9 cellular contexts compared by ENCODE assay signal in the genomic region with DNA sequence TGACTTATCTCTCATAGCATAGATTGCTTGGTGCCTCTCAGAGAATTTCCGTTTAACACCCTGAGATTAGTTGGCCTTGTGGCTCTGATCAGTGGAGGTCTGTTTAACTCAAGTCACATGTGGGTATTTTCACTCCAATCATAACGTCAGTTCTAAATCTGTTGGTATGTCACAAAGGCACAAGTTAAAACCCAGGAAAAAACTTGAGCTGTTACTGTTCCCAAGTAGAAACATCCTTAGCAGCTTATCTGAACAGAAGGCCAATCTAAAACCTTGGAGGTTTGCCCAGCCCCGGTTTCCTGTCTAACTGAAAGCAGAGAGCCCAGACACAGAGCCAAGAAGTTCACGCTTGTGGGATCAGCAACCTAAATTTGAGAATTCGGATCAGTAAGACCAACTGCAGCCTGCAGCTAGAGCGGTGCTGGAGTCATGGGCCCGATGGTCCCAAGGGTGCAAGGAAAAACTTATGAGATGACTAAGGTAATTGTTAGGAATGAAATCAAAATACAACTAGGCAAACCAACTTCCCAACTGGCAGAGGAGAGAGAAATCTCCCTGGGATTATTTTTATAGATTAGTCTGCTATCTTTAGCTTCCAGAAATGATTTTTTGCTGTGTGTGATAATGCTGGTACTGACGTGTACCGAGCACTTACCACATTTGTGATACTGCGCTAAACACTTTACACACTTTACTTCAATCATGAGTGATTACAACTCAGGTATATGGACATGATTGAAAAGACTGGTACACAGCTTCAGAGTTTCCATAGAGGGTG.
DNase-seq lines count a peak whose midpoint lies in the region; ATAC-seq, FAIRE-seq and TF ChIP-seq lines count a peak whose summit lies in the region.
"Had no signal": no experiment of that assay in that cellular context is flagged by ENCODE, and none has a peak within 500 bp of the region (broad histone marks: within the 10 kb centered on the region; RNA-seq: fewer than 3 reads in every experiment).

No MANE protein-coding gene starts in this region.

- peaks cover 2% of the 10 kb centered on the region for H3K27me3 Mint-ChIP-seq in progenitor cell of endocrine pancreas

- no peaks in the 10 kb centered on the region for H3K36me3 Mint-ChIP-seq in progenitor cell of endocrine pancreas (ENCODE audit: insufficient read depth)

- H3K27me3 ChIP-seq in body of pancreas: no peaks in the 10 kb centered on the region
- H3K27me3 ChIP-seq in thoracic aorta (replicated peaks; ENCODE audit: insufficient read depth): no peaks in the 10 kb centered on the region
- H3K27me3 ChIP-seq: neutrophil had no signal

- no peaks in the 10 kb centered on the region for H3K36me3 ChIP-seq in body of pancreas (replicated peaks in 1 of 2; ENCODE audit: insufficient read depth in 1 of 2, low read depth in 2 of 2)
- no peaks in the 10 kb centered on the region for H3K36me3 ChIP-seq in kidney (ENCODE audit: control insufficient read depth in 1 of 2, insufficient read depth in 2 of 2, low read length in 2 of 2)
- no peaks in the 10 kb centered on the region for H3K36me3 ChIP-seq in thoracic aorta
- H3K36me3 ChIP-seq: neutrophil had no signal

- H3K4me3 Mint-ChIP-seq in progenitor cell of endocrine pancreas (ENCODE audit: low read depth): no peak overlapping the region

- intact Hi-C loops in body of pancreas (cut with DNase I): no loop called here
- intact Hi-C loops in kidney (cut with DNase I): no loop called here

- peak overlapping the region in 1 of 2 donors; percentile 53 for H3K9ac ChIP-seq in kidney (ENCODE audit: low read length in 2 of 2)

- H3K9me3 Mint-ChIP-seq in progenitor cell of endocrine pancreas (ENCODE audit: low read depth): peaks cover 9% of the 10 kb centered on the region

- H3K27ac ChIP-seq in body of pancreas (peak overlapping the region; percentile 46 to 83 (median 81)), kidney (ENCODE audit: low read depth in 2 of 2, low read length in 2 of 2) (peak overlapping the region; percentile 60 to 76), thoracic aorta (peak overlapping the region; percentile 72 to 90)
- H3K27ac ChIP-seq: neutrophil had no signal

- H3K4me3 ChIP-seq in body of pancreas (no peak overlapping the region), kidney (ENCODE audit: low read length in 2 of 2) (no peak overlapping the region), thoracic aorta (peak overlapping the region; percentile 45)

- WGBS in body of pancreas, 2 donors: 11% methylated on average over 10 of the region's 10 CpGs

- no peak for TF ChIP-seq CTCF in body of pancreas (IDR thresholded peaks at IDR 0.05)
- no peak for TF ChIP-seq CTCF in kidney (IDR thresholded peaks at IDR 0.05; ENCODE audit: borderline replicate concordance, extremely low read depth, insufficient read depth)
- no peak for TF ChIP-seq CTCF in thoracic aorta (IDR thresholded peaks at IDR 0.05)
- no peak for TF ChIP-seq CTCF in progenitor cell of endocrine pancreas (IDR thresholded peaks at IDR 0.05; ENCODE audit: unreplicated experiment)

- ATAC-seq in body of pancreas: peak; percentile 85
- peak; percentile 75 for ATAC-seq in thoracic aorta (ENCODE audit: insufficient number of reproducible peaks, low FRiP score, low read depth)
- ATAC-seq in HG03159 (IDR thresholded peaks at IDR 0.05; ENCODE audit: unreplicated experiment): no peak

- in situ Hi-C loops in KBM-7 (cut with MboI; ENCODE audit: low pct_unique_long_range_greater_than_20kb, low sequenced_read_pairs): no loop called here

- no peaks in the 10 kb centered on the region for H3K4me1 Mint-ChIP-seq in progenitor cell of endocrine pancreas (ENCODE audit: low read depth)

- peak in 2 of 3 donors; percentile 25 to 50 for TF ChIP-seq POLR2A in body of pancreas (IDR thresholded peaks at IDR 0.05)

- no peak overlapping the region for H3K27ac Mint-ChIP-seq in progenitor cell of endocrine pancreas

- H3K9me3 ChIP-seq in body of pancreas: no peaks in the 10 kb centered on the region
- no peaks in the 10 kb centered on the region for H3K9me3 ChIP-seq in kidney (ENCODE audit: control insufficient read depth in 1 of 2, low read length in 2 of 2)
- no peaks in the 10 kb centered on the region for H3K9me3 ChIP-seq in thoracic aorta
- H3K9me3 ChIP-seq: neutrophil had no signal

- no peak for FAIRE-seq in kidney (lab: Jason Lieb, UNC)

- H3K4me1 ChIP-seq in body of pancreas: peaks cover 43% of the 10 kb centered on the region
- H3K4me1 ChIP-seq in kidney (ENCODE audit: control insufficient read depth in 1 of 2, insufficient read depth in 1 of 2, low read depth in 1 of 2, low read length in 2 of 2): no peaks in the 10 kb centered on the region
- H3K4me1 ChIP-seq in thoracic aorta (ENCODE audit: control insufficient read depth in 1 of 2, low read depth in 2 of 2): peaks cover 9 to 34% of the 10 kb centered on the region in 2 donors

- DNase-seq in KBM-7 (peak; percentile 60), body of pancreas (peak; percentile 88 to 94 (median 92)), kidney (peak; percentile 90), thoracic aorta (ENCODE audit: low spot score) (peak; percentile 59), progenitor cell of endocrine pancreas (ENCODE audit: low spot score, unreplicated experiment) (no peak), kidney tubule cell (ENCODE audit: low spot score) (no peak)
- no peak for DNase-seq in activated CD8-positive, alpha-beta memory T cell treated with anti-CD3 and anti-CD28 coated beads, Interleukin-2, amount 50 U/mL, for 4 hours

Comparison
In these comparisons a context has a peak if more than half of its experiments do, and no peak if none do; other contexts are left out.
1. DNase-seq: peak in KBM-7 (single experiment), body of pancreas (4 of 4), kidney (single experiment) and thoracic aorta (single experiment); none in activated CD8-positive, alpha-beta memory T cell treated with anti-CD3 and anti-CD28 coated beads, Interleukin-2, amount 50 U/mL, for 4 hours (single experiment), progenitor cell of endocrine pancreas (single experiment) and kidney tubule cell (single experiment).
2. Peak in every context shown above with its lines, with median percentiles within 50 percentile points of each other: H3K27ac ChIP-seq.